Comparison of ENCODE assay signal across 20 cellular contexts in the genomic region with DNA sequence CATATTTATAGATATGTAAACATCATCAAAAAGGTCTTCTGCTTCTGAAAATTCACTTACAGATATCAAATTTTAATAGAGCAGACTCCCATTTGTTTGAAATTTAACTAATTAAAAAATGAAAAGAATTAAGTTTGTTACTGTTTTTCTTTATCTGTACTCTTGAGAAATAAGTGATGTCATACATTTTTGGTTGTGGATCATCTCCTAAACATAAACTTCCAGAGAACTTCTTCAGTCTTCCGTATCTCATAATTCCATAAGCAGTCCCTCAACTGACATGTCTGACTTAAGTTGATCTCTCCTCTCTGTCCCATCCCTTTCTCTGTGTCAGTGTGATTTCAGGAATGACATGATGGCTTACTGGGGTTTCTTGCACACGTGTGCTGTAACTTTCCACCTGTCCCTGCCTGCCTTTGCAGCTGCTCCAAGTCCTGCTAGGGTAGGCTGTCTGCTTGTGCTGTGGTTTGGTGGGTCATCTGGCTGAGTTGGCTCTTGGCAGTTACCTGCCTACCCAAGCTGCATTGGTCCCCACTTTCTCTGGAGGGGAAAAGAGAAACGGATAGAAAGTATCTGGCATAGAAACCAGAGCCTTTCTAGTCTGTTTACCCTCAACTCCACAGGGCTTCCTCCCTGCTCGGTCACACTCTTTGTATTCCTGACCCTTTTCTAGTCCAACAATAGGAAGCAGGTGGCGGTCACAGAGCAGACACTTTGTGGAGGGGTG.
DNase-seq lines count a peak whose midpoint lies in the region; ATAC-seq and TF ChIP-seq lines count a peak whose summit lies in the region.
"Had no signal": no experiment of that assay in that cellular context is flagged by ENCODE, and none has a peak within 500 bp of the region (broad histone marks: within the 10 kb centered on the region; RNA-seq: fewer than 3 reads in every experiment).

No MANE protein-coding gene starts in this region.

- H3K9me3 ChIP-seq in iPS-18a (ENCODE audit: control insufficient read depth, low read depth, low read length) (no peaks in the 10 kb centered on the region), vagina (no peaks in the 10 kb centered on the region), adrenal gland (replicated peaks in 1 of 3) (no peaks in the 10 kb centered on the region)

- intact Hi-C loops in vagina (cut with DNase I) (no loop called here), adrenal gland (cut with DNase I) (no loop called here)

- 88 to 90% (median 89%) methylated on average over 5 of the region's 5 CpGs for WGBS in adrenal gland, 4 donors

- DNase-seq in GM23338 (ENCODE audit: low spot score) (peak; percentile 40), NCI-H2081 (lab: John Stamatoyannopoulos, UW) (peak; percentile 78 to 94), SHP77 (lab: John Stamatoyannopoulos, UW) (peak; percentile 94), vagina (ENCODE audit: extremely low spot score in 2 of 2) (no peak), adrenal gland (no peak), immature natural killer cell (no peak)
- DNase-seq in effector CD4-positive, alpha-beta T cell: no peak
- DNase-seq: activated effector memory CD4-positive, alpha-beta T cell treated with Interleukin-2 at 50 U/mL for 16 hours; DND-41; HCEC 1CT; left ventricle myocardium inferior; naive thymus-derived CD4-positive, alpha-beta T cell; NCI-H187; PC-3; stimulated activated naive CD8-positive, alpha-beta T cell treated with anti-CD3 and anti-CD28 coated beads, Interleukin-15, amount 100 ng/mL, for 72 hours; SW 1271; WERI-Rb-1 had no signal

- H3K4me2 ChIP-seq in GM23338: peak overlapping the region; percentile 44; the same call in 1 of the 2 replicates

- no peak for TF ChIP-seq CTCF in GM23338 (conservative IDR thresholded peaks at IDR 0.05; ENCODE audit: low read depth in 2 of 2)
- TF ChIP-seq CTCF in vagina (IDR thresholded peaks at IDR 0.05): no peak
- no peak for TF ChIP-seq CTCF in adrenal gland (IDR thresholded peaks at IDR 0.05)

- H3K9ac ChIP-seq in iPS-18a (ENCODE audit: low read length): peak overlapping the region; percentile 9

- H3K79me2 ChIP-seq in GM23338 (replicated peaks; ENCODE audit: insufficient read depth): no peaks in the 10 kb centered on the region

- TF ChIP-seq POLR2A in vagina (IDR thresholded peaks at IDR 0.05) (no peak), adrenal gland (IDR thresholded peaks at IDR 0.05) (no peak)

- peak; percentile 91 for ATAC-seq in GM23338
- ATAC-seq: naive thymus-derived CD4-positive, alpha-beta T cell; PC-3; stimulated activated naive CD8-positive, alpha-beta T cell treated with anti-CD3 and anti-CD28 coated beads, Interleukin-15, amount 100 ng/mL, for 72 hours had no signal

- H4K20me1 ChIP-seq in GM23338 (replicated peaks; ENCODE audit: insufficient read depth): no peaks in the 10 kb centered on the region

- H2AFZ ChIP-seq in GM23338: no peak overlapping the region

- H3K27me3 ChIP-seq in GM23338 (ENCODE audit: insufficient read depth): no peaks in the 10 kb centered on the region
- no peaks in the 10 kb centered on the region for H3K27me3 ChIP-seq in iPS-18a (ENCODE audit: control insufficient read depth, insufficient read depth, low read length)
- no peaks in the 10 kb centered on the region for H3K27me3 ChIP-seq in vagina
- no peaks in the 10 kb centered on the region for H3K27me3 ChIP-seq in adrenal gland

- H3K27ac Mint-ChIP-seq in GM23338 (no peak overlapping the region), immature natural killer cell (no peak overlapping the region)
- H3K27ac Mint-ChIP-seq: B cell; naive thymus-derived CD4-positive, alpha-beta T cell; stimulated activated naive CD8-positive, alpha-beta T cell treated with anti-CD3 and anti-CD28 coated beads, Interleukin-15, amount 100 ng/mL, for 72 hours had no signal

- H3K4me1 ChIP-seq in GM23338 (ENCODE audit: insufficient read depth) (peaks cover 32% of the 10 kb centered on the region), iPS-18a (ENCODE audit: control insufficient read depth, low read depth, low read length) (peaks cover 17% of the 10 kb centered on the region), vagina (no peaks in the 10 kb centered on the region), adrenal gland (replicated peaks in 1 of 2) (no peaks in the 10 kb centered on the region)

- H3K9me3 Mint-ChIP-seq in GM23338 (no peaks in the 10 kb centered on the region; the same call in 2 of the 3 replicates), immature natural killer cell (peaks cover 0 to 4% (median 0%) of the 10 kb centered on the region in 6 donors)

- H3K27ac ChIP-seq in GM23338 (ENCODE audit: low read depth): no peak overlapping the region; the same call in 1 of the 2 replicates
- H3K27ac ChIP-seq in iPS-18a (ENCODE audit: low read length): peak overlapping the region; percentile 15
- no peak overlapping the region for H3K27ac ChIP-seq in vagina
- H3K27ac ChIP-seq in adrenal gland: no peak overlapping the region
- H3K27ac ChIP-seq: coronary artery, left ventricle myocardium inferior, WERI-Rb-1 had no signal

- H3K4me3 Mint-ChIP-seq in GM23338 (no peak overlapping the region), immature natural killer cell (no peak overlapping the region)
- H3K4me3 Mint-ChIP-seq: B cell; naive thymus-derived CD4-positive, alpha-beta T cell; stimulated activated naive CD8-positive, alpha-beta T cell treated with anti-CD3 and anti-CD28 coated beads, Interleukin-15, amount 100 ng/mL, for 72 hours had no signal

- H3K36me3 ChIP-seq in GM23338 (ENCODE audit: insufficient read depth) (0 out of 2 replicates have a peak, but pooled peaks cover 4% of the 10 kb centered on the region), iPS-18a (ENCODE audit: control insufficient read depth, low read depth, low read length) (no peaks in the 10 kb centered on the region), vagina (no peaks in the 10 kb centered on the region), adrenal gland (replicated peaks in 1 of 2) (no peaks in the 10 kb centered on the region)
- H3K36me3 ChIP-seq: WERI-Rb-1 had no signal

- H3K4me3 ChIP-seq in GM23338: no peak overlapping the region
- H3K4me3 ChIP-seq in iPS-18a (ENCODE audit: low read length): peak overlapping the region; percentile 5
- no peak overlapping the region for H3K4me3 ChIP-seq in vagina
- no peak overlapping the region for H3K4me3 ChIP-seq in adrenal gland
- H3K4me3 ChIP-seq: coronary artery, left ventricle myocardium inferior had no signal

- H3K36me3 Mint-ChIP-seq in GM23338 (ENCODE audit: low read depth) (peaks cover 3% of the 10 kb centered on the region; the same call in 2 of the 3 replicates), immature natural killer cell (peaks cover 0 to 8% (median 5%) of the 10 kb centered on the region in 3 donors)

- H3K4me1 Mint-ChIP-seq in GM23338 (peaks cover 33% of the 10 kb centered on the region), immature natural killer cell (peaks cover 17 to 22% of the 10 kb centered on the region in 2 donors)
- H3K4me1 Mint-ChIP-seq: B cell; stimulated activated naive CD8-positive, alpha-beta T cell treated with anti-CD3 and anti-CD28 coated beads, Interleukin-15, amount 100 ng/mL, for 72 hours had no signal

- H3F3A ChIP-seq in GM23338 (replicated peaks; ENCODE audit: low read depth): no peaks in the 10 kb centered on the region

- H3K27me3 Mint-ChIP-seq in GM23338 (ENCODE audit: insufficient read depth, low read depth, poor library complexity) (peaks cover 2% of the 10 kb centered on the region), immature natural killer cell (ENCODE audit: low read depth in 3 of 3) (peaks cover 0 to 6% (median 3%) of the 10 kb centered on the region in 3 donors)
- H3K27me3 Mint-ChIP-seq: B cell; naive thymus-derived CD4-positive, alpha-beta T cell; stimulated activated naive CD8-positive, alpha-beta T cell treated with anti-CD3 and anti-CD28 coated beads, Interleukin-15, amount 100 ng/mL, for 72 hours had no signal

- H3K9me2 ChIP-seq in GM23338 (ENCODE audit: insufficient read depth): no peaks in the 10 kb centered on the region

TF ChIP-seq in GM23338, 12 proteins besides CTCF, POLR2A, EP300 and RAD21 (continues in another document):
- TF ChIP-seq, protein P1, sequence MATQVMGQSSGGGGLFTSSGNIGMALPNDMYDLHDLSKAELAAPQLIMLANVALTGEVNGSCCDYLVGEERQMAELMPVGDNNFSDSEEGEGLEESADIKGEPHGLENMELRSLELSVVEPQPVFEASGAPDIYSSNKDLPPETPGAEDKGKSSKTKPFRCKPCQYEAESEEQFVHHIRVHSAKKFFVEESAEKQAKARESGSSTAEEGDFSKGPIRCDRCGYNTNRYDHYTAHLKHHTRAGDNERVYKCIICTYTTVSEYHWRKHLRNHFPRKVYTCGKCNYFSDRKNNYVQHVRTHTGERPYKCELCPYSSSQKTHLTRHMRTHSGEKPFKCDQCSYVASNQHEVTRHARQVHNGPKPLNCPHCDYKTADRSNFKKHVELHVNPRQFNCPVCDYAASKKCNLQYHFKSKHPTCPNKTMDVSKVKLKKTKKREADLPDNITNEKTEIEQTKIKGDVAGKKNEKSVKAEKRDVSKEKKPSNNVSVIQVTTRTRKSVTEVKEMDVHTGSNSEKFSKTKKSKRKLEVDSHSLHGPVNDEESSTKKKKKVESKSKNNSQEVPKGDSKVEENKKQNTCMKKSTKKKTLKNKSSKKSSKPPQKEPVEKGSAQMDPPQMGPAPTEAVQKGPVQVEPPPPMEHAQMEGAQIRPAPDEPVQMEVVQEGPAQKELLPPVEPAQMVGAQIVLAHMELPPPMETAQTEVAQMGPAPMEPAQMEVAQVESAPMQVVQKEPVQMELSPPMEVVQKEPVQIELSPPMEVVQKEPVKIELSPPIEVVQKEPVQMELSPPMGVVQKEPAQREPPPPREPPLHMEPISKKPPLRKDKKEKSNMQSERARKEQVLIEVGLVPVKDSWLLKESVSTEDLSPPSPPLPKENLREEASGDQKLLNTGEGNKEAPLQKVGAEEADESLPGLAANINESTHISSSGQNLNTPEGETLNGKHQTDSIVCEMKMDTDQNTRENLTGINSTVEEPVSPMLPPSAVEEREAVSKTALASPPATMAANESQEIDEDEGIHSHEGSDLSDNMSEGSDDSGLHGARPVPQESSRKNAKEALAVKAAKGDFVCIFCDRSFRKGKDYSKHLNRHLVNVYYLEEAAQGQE (IDR thresholded peaks at IDR 0.05; ENCODE audit: unreplicated experiment): no peak
- no peak for TF ChIP-seq EZH2 (IDR thresholded peaks at IDR 0.05; ENCODE audit: low read depth, unreplicated experiment)
- TF ChIP-seq STAT1 (IDR thresholded peaks at IDR 0.05; ENCODE audit: unreplicated experiment): no peak
- TF ChIP-seq CREB1 (CRISPR knock-in tag; IDR thresholded peaks at IDR 0.05; ENCODE audit: low read depth): no peak
- TF ChIP-seq ZNF114 (CRISPR knock-in tag; IDR thresholded peaks at IDR 0.05): no peak
- TF ChIP-seq EZH2phosphoT487 (IDR thresholded peaks at IDR 0.05; ENCODE audit: unreplicated experiment): no peak
- no peak for TF ChIP-seq JUNB (IDR thresholded peaks at IDR 0.05; ENCODE audit: unreplicated experiment)
- no peak for TF ChIP-seq ZNF331 (CRISPR knock-in tag; IDR thresholded peaks at IDR 0.05; ENCODE audit: low read depth)

Comparison
In these comparisons a context has a peak if more than half of its experiments do, and no peak if none do; other contexts are left out.
1. DNase-seq: peak in GM23338 (single experiment), NCI-H2081 (2 of 2) and SHP77 (2 of 2); none in effector CD4-positive, alpha-beta T cell (single experiment), vagina (0 of 2), adrenal gland (0 of 7) and immature natural killer cell (0 of 3).